In the genomic region with DNA sequence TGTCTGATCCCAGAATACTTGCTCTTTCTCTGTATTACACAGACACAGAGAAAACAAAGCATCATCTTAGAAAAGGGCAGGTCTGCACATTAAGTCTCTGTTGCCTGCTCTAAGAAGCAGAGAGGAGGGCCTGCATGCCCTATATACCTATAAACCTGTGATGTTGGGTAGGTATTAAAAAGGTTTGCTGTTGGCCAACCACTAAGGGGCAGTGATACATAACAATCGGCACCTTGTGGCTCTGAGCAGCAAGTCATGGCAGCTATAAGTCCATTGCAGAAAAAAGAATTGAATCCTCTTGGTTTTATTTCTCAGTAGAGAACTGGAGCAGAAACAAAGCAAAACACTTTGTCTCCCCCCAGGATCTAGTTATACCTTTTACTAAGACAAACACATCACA, we compare ENCODE assay signal across 9 cellular contexts.
DNase-seq lines count a peak whose midpoint lies in the region; ATAC-seq and TF ChIP-seq lines count a peak whose summit lies in the region.
"Had no signal": no experiment of that assay in that cellular context is flagged by ENCODE, and none has a peak within 500 bp of the region (broad histone marks: within the 10 kb centered on the region; RNA-seq: fewer than 3 reads in every experiment).

No MANE protein-coding gene starts in this region.

- H3K4me3 ChIP-seq in ovary, result no peak overlapping the region

- no peak for ATAC-seq in HG03520 (IDR thresholded peaks at IDR 0.05; ENCODE audit: unreplicated experiment)

- H3K27ac ChIP-seq in substantia nigra (ENCODE audit: low read depth, low read length, poor library complexity, severe bottlenecking), result peak overlapping the region; percentile 58
- H3K27ac ChIP-seq in ovary, result no peak overlapping the region

- WGBS in ovary, 3 donors, result 47 to 63% (median 62%) methylated on average over 1 of the region's 1 CpG

- intact Hi-C loops in ovary (cut with DNase I), result no loop called here

- TF ChIP-seq POLR2A in ovary (IDR thresholded peaks at IDR 0.05), result no peak

- no peaks in the 10 kb centered on the region for H3K36me3 ChIP-seq in ovary

- no peaks in the 10 kb centered on the region for H3K9me3 ChIP-seq in ovary

- TF ChIP-seq CTCF in ovary (IDR thresholded peaks at IDR 0.05), result no peak

- DNase-seq in NCI-H1105 treated with DMSO at 0.1 percent for 48 hours (lab: John Stamatoyannopoulos, UW) (peak; percentile 2), NCI-H1105 (lab: John Stamatoyannopoulos, UW) (no peak), RPMI8226 (peak; percentile 8), glomerular visceral epithelial cell (ENCODE audit: extremely low spot score) (peak; percentile 53), substantia nigra (lab: John Stamatoyannopoulos, UW) (peak in 17 of 49 donors; percentile 0 to 56 (median 5)), ovary (no peak)
- no peak for DNase-seq in stimulated activated CD4-positive, alpha-beta T cell treated with anti-CD3 and anti-CD28 coated beads, Interleukin-2, amount 100 ng/mL, for 24 hours
- DNase-seq: NCI-H226 had no signal

- TF ChIP-seq EP300 in ovary (IDR thresholded peaks at IDR 0.05), result no peak

- no peaks in the 10 kb centered on the region for H3K4me1 ChIP-seq in ovary (ENCODE audit: insufficient read depth)

- no peaks in the 10 kb centered on the region for H3K27me3 ChIP-seq in ovary

Comparison
In these comparisons a context has a peak if more than half of its experiments do, and no peak if none do; other contexts are left out.
1. DNase-seq: peak in NCI-H1105 treated with DMSO at 0.1 percent for 48 hours (single experiment), RPMI8226 (single experiment) and glomerular visceral epithelial cell (single experiment); none in NCI-H1105 (single experiment), stimulated activated CD4-positive, alpha-beta T cell treated with anti-CD3 and anti-CD28 coated beads, Interleukin-2, amount 100 ng/mL, for 24 hours (0 of 2) and ovary (0 of 5).